Comparison of ENCODE assay signal across 2 cellular contexts in the genomic region with DNA sequence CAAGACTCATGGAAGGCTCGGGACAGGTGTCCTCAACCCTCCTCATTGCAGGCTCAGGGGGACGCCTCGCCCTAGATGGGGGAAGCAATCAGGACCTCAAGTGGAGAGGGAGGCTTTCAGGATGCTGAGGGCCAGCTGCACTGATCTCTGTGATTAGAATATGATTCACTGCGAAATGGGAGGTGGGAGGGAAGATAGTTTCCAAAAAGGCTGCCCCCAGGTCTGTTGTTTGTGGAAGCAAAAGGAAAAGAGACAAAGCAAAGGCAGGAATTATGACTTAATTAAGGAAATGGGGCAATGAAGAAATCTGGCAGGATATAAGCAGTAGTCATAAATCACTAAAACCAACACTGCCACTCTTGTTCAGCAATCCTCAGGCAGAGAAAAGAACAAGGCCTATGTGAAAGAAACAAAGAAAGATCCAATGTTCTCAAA.
TF ChIP-seq lines count a peak whose summit lies in the region.

No MANE protein-coding gene starts in this region.

TF ChIP-seq in K562, 482 proteins besides CTCF, POLR2A, EP300 and RAD21:
- TF ChIP-seq, protein P1, sequence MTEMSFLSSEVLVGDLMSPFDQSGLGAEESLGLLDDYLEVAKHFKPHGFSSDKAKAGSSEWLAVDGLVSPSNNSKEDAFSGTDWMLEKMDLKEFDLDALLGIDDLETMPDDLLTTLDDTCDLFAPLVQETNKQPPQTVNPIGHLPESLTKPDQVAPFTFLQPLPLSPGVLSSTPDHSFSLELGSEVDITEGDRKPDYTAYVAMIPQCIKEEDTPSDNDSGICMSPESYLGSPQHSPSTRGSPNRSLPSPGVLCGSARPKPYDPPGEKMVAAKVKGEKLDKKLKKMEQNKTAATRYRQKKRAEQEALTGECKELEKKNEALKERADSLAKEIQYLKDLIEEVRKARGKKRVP (CRISPR knock-in tag; IDR thresholded peaks at IDR 0.05) = no peak
- TF ChIP-seq, protein P2, sequence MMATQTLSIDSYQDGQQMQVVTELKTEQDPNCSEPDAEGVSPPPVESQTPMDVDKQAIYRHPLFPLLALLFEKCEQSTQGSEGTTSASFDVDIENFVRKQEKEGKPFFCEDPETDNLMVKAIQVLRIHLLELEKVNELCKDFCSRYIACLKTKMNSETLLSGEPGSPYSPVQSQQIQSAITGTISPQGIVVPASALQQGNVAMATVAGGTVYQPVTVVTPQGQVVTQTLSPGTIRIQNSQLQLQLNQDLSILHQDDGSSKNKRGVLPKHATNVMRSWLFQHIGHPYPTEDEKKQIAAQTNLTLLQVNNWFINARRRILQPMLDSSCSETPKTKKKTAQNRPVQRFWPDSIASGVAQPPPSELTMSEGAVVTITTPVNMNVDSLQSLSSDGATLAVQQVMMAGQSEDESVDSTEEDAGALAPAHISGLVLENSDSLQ (IDR thresholded peaks at IDR 0.05) = 0 out of 2 replicates have a peak, but pooled peaks have one; percentile 30
- peak; percentile 35 for TF ChIP-seq MEIS2 (IDR thresholded peaks at IDR 0.05; ENCODE audit: partially characterized antibody)
TF ChIP-seq in K562: peak in this region for 2.

TF ChIP-seq in HepG2, 621 proteins besides CTCF, POLR2A, EP300 and RAD21 (continued from another document):
- TF ChIP-seq, protein P3, sequence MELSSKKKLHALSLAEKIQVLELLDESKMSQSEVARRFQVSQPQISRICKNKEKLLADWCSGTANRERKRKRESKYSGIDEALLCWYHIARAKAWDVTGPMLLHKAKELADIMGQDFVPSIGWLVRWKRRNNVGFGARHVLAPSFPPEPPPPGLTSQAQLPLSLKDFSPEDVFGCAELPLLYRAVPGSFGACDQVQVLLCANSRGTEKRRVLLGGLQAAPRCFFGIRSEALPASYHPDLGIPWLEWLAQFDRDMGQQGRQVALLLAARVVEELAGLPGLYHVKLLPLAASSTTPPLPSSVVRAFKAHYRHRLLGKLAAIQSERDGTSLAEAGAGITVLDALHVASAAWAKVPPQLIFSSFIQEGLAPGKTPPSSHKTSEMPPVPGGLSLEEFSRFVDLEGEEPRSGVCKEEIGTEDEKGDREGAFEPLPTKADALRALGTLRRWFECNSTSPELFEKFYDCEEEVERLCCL (CRISPR knock-in tag; IDR thresholded peaks at IDR 0.05; ENCODE audit: borderline replicate concordance) = no peak
- TF ChIP-seq, protein P4, sequence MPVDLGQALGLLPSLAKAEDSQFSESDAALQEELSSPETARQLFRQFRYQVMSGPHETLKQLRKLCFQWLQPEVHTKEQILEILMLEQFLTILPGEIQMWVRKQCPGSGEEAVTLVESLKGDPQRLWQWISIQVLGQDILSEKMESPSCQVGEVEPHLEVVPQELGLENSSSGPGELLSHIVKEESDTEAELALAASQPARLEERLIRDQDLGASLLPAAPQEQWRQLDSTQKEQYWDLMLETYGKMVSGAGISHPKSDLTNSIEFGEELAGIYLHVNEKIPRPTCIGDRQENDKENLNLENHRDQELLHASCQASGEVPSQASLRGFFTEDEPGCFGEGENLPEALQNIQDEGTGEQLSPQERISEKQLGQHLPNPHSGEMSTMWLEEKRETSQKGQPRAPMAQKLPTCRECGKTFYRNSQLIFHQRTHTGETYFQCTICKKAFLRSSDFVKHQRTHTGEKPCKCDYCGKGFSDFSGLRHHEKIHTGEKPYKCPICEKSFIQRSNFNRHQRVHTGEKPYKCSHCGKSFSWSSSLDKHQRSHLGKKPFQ (CRISPR knock-in tag; IDR thresholded peaks at IDR 0.05; ENCODE audit: insufficient replicate concordance) = no peak
- no peak for TF ChIP-seq RAD51 (IDR thresholded peaks at IDR 0.05; ENCODE audit: borderline replicate concordance)
- no peak for TF ChIP-seq ZSCAN30 (CRISPR knock-in tag; IDR thresholded peaks at IDR 0.05)
- TF ChIP-seq KMT2B (CRISPR knock-in tag; IDR thresholded peaks at IDR 0.05) = no peak
- TF ChIP-seq, protein P5, sequence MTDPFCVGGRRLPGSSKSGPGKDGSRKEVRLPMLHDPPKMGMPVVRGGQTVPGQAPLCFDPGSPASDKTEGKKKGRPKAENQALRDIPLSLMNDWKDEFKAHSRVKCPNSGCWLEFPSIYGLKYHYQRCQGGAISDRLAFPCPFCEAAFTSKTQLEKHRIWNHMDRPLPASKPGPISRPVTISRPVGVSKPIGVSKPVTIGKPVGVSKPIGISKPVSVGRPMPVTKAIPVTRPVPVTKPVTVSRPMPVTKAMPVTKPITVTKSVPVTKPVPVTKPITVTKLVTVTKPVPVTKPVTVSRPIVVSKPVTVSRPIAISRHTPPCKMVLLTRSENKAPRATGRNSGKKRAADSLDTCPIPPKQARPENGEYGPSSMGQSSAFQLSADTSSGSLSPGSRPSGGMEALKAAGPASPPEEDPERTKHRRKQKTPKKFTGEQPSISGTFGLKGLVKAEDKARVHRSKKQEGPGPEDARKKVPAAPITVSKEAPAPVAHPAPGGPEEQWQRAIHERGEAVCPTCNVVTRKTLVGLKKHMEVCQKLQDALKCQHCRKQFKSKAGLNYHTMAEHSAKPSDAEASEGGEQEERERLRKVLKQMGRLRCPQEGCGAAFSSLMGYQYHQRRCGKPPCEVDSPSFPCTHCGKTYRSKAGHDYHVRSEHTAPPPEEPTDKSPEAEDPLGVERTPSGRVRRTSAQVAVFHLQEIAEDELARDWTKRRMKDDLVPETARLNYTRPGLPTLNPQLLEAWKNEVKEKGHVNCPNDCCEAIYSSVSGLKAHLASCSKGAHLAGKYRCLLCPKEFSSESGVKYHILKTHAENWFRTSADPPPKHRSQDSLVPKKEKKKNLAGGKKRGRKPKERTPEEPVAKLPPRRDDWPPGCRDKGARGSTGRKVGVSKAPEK (CRISPR knock-in tag; IDR thresholded peaks at IDR 0.05; ENCODE audit: borderline replicate concordance) = no peak
- no peak for TF ChIP-seq THYN1 (CRISPR knock-in tag; IDR thresholded peaks at IDR 0.05; ENCODE audit: borderline replicate concordance, low read depth)
- TF ChIP-seq AHR (CRISPR knock-in tag; IDR thresholded peaks at IDR 0.05) = no peak
- no peak for TF ChIP-seq MTF1 (CRISPR knock-in tag; IDR thresholded peaks at IDR 0.05)
- TF ChIP-seq HOXD1 (CRISPR knock-in tag; IDR thresholded peaks at IDR 0.05) = no peak
- TF ChIP-seq, protein P6, sequence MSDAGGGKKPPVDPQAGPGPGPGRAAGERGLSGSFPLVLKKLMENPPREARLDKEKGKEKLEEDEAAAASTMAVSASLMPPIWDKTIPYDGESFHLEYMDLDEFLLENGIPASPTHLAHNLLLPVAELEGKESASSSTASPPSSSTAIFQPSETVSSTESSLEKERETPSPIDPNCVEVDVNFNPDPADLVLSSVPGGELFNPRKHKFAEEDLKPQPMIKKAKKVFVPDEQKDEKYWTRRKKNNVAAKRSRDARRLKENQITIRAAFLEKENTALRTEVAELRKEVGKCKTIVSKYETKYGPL (CRISPR knock-in tag; IDR thresholded peaks at IDR 0.05) = no peak
- TF ChIP-seq, protein P7, sequence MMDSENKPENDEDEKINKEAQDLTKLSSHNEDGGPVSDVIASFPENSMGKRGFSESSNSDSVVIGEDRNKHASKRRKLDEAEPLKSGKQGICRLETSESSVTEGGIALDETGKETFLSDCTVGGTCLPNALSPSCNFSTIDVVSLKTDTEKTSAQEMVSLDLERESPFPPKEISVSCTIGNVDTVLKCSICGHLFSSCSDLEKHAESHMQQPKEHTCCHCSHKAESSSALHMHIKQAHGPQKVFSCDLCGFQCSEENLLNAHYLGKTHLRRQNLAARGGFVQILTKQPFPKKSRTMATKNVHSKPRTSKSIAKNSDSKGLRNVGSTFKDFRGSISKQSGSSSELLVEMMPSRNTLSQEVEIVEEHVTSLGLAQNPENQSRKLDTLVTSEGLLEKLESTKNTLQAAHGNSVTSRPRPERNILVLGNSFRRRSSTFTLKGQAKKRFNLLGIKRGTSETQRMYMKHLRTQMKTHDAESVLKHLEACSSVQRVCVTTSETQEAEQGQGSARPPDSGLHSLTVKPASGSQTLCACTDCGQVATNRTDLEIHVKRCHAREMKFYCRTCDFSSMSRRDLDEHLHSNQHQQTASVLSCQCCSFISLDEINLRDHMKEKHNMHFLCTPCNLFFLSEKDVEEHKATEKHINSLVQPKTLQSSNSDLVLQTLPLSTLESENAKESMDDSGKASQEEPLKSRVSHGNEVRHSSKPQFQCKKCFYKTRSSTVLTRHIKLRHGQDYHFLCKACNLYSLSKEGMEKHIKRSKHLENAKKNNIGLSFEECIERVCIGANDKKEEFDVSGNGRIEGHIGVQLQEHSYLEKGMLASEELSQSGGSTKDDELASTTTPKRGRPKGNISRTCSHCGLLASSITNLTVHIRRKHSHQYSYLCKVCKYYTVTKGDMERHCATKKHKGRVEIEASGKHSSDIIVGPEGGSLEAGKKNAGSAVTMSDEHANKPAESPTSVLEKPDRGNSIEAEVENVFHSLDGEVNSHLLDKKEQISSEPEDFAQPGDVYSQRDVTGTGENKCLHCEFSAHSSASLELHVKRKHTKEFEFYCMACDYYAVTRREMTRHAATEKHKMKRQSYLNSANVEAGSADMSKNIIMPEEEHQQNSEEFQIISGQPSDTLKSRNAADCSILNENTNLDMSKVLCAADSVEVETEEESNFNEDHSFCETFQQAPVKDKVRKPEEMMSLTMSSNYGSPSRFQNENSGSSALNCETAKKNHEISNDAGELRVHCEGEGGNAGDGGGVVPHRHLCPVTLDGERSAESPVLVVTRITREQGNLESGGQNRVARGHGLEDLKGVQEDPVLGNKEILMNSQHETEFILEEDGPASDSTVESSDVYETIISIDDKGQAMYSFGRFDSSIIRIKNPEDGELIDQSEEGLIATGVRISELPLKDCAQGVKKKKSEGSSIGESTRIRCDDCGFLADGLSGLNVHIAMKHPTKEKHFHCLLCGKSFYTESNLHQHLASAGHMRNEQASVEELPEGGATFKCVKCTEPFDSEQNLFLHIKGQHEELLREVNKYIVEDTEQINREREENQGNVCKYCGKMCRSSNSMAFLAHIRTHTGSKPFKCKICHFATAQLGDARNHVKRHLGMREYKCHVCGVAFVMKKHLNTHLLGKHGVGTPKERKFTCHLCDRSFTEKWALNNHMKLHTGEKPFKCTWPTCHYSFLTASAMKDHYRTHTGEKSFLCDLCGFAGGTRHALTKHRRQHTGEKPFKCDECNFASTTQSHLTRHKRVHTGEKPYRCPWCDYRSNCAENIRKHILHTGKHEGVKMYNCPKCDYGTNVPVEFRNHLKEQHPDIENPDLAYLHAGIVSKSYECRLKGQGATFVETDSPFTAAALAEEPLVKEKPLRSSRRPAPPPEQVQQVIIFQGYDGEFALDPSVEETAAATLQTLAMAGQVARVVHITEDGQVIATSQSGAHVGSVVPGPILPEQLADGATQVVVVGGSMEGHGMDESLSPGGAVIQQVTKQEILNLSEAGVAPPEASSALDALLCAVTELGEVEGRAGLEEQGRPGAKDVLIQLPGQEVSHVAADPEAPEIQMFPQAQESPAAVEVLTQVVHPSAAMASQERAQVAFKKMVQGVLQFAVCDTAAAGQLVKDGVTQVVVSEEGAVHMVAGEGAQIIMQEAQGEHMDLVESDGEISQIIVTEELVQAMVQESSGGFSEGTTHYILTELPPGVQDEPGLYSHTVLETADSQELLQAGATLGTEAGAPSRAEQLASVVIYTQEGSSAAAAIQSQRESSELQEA (CRISPR knock-in tag; IDR thresholded peaks at IDR 0.05; ENCODE audit: not compliant biosample characterization) = no peak
